Comparison of ENCODE assay signal across 9 cellular contexts in the genomic region with DNA sequence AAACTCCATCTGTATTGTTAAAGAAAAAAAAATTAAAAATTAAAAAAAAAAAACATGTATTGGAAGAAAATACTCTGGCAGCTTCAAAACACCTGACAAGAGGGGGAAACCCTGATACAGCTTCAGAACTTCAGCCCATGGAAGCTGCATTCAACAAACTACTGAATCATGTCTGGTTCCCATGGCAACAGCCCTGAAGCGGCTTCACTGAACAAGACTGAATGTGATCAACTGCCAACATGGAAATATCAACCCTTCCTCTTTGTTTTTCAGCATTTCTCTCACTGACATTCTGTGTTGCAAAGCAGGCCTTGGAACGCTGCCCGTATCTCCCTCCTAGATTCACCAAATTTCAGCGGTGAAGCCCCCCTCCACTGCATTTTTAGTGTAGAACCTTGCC. TPM values are rescaled to one million over a fixed set of nuclear protein-coding genes. Genes with fewer than 3 reads are reported as not detected.
A peak's percentile ranks its signal among the peaks of the same experiment; 100 is the strongest.
DNase-seq lines count a peak whose midpoint lies in the region; FAIRE-seq and TF ChIP-seq lines count a peak whose summit lies in the region.
"Had no signal": no experiment of that assay in that cellular context is flagged by ENCODE, and none has a peak within 500 bp of the region (broad histone marks: within the 10 kb centered on the region; RNA-seq: fewer than 3 reads in every experiment).

No MANE protein-coding gene starts in this region.

- no peak overlapping the region for H3K4me3 Mint-ChIP-seq in activated CD4-positive, alpha-beta memory T cell treated with anti-CD3 and anti-CD28 coated beads for 36 hours
- H3K4me3 Mint-ChIP-seq in activated CD4-positive, alpha-beta memory T cell treated with anti-CD3 and anti-CD28 coated beads, Interleukin-2, amount 10 ng/mL, durations not matched to agents 7 days and 5 days = no peak overlapping the region
- no peak overlapping the region for H3K4me3 Mint-ChIP-seq in activated naive CD4-positive, alpha-beta T cell treated with anti-CD3 and anti-CD28 coated beads for 36 hours

- WGBS in prostate gland = 15% methylated on average over 4 of the region's 4 CpGs

- DNase-seq in activated CD4-positive, alpha-beta memory T cell treated with anti-CD3 and anti-CD28 coated beads for 36 hours = peak; percentile 71
- no peak for DNase-seq in activated CD4-positive, alpha-beta memory T cell treated with anti-CD3 and anti-CD28 coated beads, Interleukin-2, amount 10 ng/mL, durations not matched to agents 7 days and 5 days
- DNase-seq in NCI-H2227 treated with DMSO at 0.1 percent for 48 hours (lab: John Stamatoyannopoulos, UW) (peak; percentile 52), glomerular endothelial cell (ENCODE audit: extremely low read depth, low read depth, low spot score) (peak; percentile 57), prostate gland (ENCODE audit: low spot score) (peak; percentile 44), Karpas-422 (no peak), GM12892 (ENCODE audit: insufficient read length) (no peak)
- DNase-seq in activated naive CD4-positive, alpha-beta T cell treated with anti-CD3 and anti-CD28 coated beads for 36 hours = peak; percentile 84
- DNase-seq: DND-41 had no signal

- no peak overlapping the region for H2AFZ ChIP-seq in Karpas-422 (ENCODE audit: low read length)

- no peak overlapping the region for H3K4me2 ChIP-seq in Karpas-422 (ENCODE audit: low read depth, low read length, poor library complexity, severe bottlenecking)

- POLR2A ChIA-PET in activated CD4-positive, alpha-beta memory T cell treated with anti-CD3 and anti-CD28 coated beads for 36 hours (lab: Charles Lee) = interaction anchor here (0.6 to 1.8 kb wide), 2 partner anchors 12 to 13 kb away, joined by 3 to 7 read pairs; no protein-coding TSS in a partner anchor
- POLR2A ChIA-PET in activated CD4-positive, alpha-beta memory T cell treated with anti-CD3 and anti-CD28 coated beads, Interleukin-2, amount 10 ng/mL, durations not matched to agents 7 days and 5 days (lab: Charles Lee) = no interaction called here

- H3K9me3 ChIP-seq in prostate gland (no peaks in the 10 kb centered on the region), Karpas-422 (ENCODE audit: low read length) (no peaks in the 10 kb centered on the region)

- H4K20me1 ChIP-seq in Karpas-422 (ENCODE audit: insufficient read depth, low read depth, low read length) = no peaks in the 10 kb centered on the region

- TF ChIP-seq POLR2A in prostate gland (IDR thresholded peaks at IDR 0.05) (no peak), GM12892 (IDR thresholded peaks at IDR 0.05; ENCODE audit: low read depth, low read length) (no peak)

- intact Hi-C loops in activated CD4-positive, alpha-beta memory T cell treated with anti-CD3 and anti-CD28 coated beads for 36 hours (cut with micrococcal nuclease) = loop anchor here (1.0 to 2.0 kb wide), 2 partner anchors 14 to 15 kb away; no protein-coding TSS in a partner anchor
- intact Hi-C loops in activated naive CD4-positive, alpha-beta T cell treated with anti-CD3 and anti-CD28 coated beads for 36 hours (cut with micrococcal nuclease) = loop anchor here (1.0 to 2.0 kb wide), 3 partner anchors 14 to 56 kb away; no protein-coding TSS in a partner anchor
- intact Hi-C loops in prostate gland (cut with DNase I) = no loop called here

- H3K4me3 ChIP-seq in prostate gland (no peak overlapping the region), Karpas-422 (ENCODE audit: low read length) (no peak overlapping the region)

- H3K36me3 Mint-ChIP-seq in activated CD4-positive, alpha-beta memory T cell treated with anti-CD3 and anti-CD28 coated beads for 36 hours = no peaks in the 10 kb centered on the region
- H3K36me3 Mint-ChIP-seq in activated CD4-positive, alpha-beta memory T cell treated with anti-CD3 and anti-CD28 coated beads, Interleukin-2, amount 10 ng/mL, durations not matched to agents 7 days and 5 days (ENCODE audit: low read depth) = no peaks in the 10 kb centered on the region
- no peaks in the 10 kb centered on the region for H3K36me3 Mint-ChIP-seq in activated naive CD4-positive, alpha-beta T cell treated with anti-CD3 and anti-CD28 coated beads for 36 hours (ENCODE audit: low read depth)

- no peak for FAIRE-seq in GM12892 (lab: Jason Lieb, UNC)

- CTCF ChIA-PET in activated CD4-positive, alpha-beta memory T cell treated with anti-CD3 and anti-CD28 coated beads for 36 hours (lab: Charles Lee) = interaction anchor here (0.6 to 1.4 kb wide), 5 partner anchors 14 to 129 kb away, joined by 3 to 4 read pairs (median 3); no protein-coding TSS in a partner anchor
- CTCF ChIA-PET in activated CD4-positive, alpha-beta memory T cell treated with anti-CD3 and anti-CD28 coated beads, Interleukin-2, amount 10 ng/mL, durations not matched to agents 7 days and 5 days (lab: Charles Lee) = no interaction called here
- CTCF ChIA-PET in activated naive CD4-positive, alpha-beta T cell treated with anti-CD3 and anti-CD28 coated beads for 36 hours (lab: Charles Lee) = interaction anchor here (2.1 kb wide), 1 partner anchor 13 kb away, joined by 6 read pairs; no protein-coding TSS in a partner anchor

- no peaks in the 10 kb centered on the region for H3K27me3 Mint-ChIP-seq in activated CD4-positive, alpha-beta memory T cell treated with anti-CD3 and anti-CD28 coated beads for 36 hours
- no peaks in the 10 kb centered on the region for H3K27me3 Mint-ChIP-seq in activated CD4-positive, alpha-beta memory T cell treated with anti-CD3 and anti-CD28 coated beads, Interleukin-2, amount 10 ng/mL, durations not matched to agents 7 days and 5 days
- no peaks in the 10 kb centered on the region for H3K27me3 Mint-ChIP-seq in activated naive CD4-positive, alpha-beta T cell treated with anti-CD3 and anti-CD28 coated beads for 36 hours (ENCODE audit: low read depth)

- H3K79me2 ChIP-seq in Karpas-422 (ENCODE audit: low read length) = no peaks in the 10 kb centered on the region

- H3K36me3 ChIP-seq in prostate gland (no peaks in the 10 kb centered on the region), Karpas-422 (ENCODE audit: insufficient read depth, low read length) (no peaks in the 10 kb centered on the region)

- H3K27me3 ChIP-seq in prostate gland (replicated peaks; ENCODE audit: insufficient read depth) (no peaks in the 10 kb centered on the region), Karpas-422 (ENCODE audit: low read length) (no peaks in the 10 kb centered on the region)

- H3K4me1 ChIP-seq in prostate gland (replicated peaks) (no peaks in the 10 kb centered on the region), Karpas-422 (ENCODE audit: low read length) (no peaks in the 10 kb centered on the region)

- peak overlapping the region; percentile 66 for H3K27ac Mint-ChIP-seq in activated CD4-positive, alpha-beta memory T cell treated with anti-CD3 and anti-CD28 coated beads for 36 hours
- no peak overlapping the region for H3K27ac Mint-ChIP-seq in activated CD4-positive, alpha-beta memory T cell treated with anti-CD3 and anti-CD28 coated beads, Interleukin-2, amount 10 ng/mL, durations not matched to agents 7 days and 5 days
- H3K27ac Mint-ChIP-seq in activated naive CD4-positive, alpha-beta T cell treated with anti-CD3 and anti-CD28 coated beads for 36 hours = no peak overlapping the region

- no peak for TF ChIP-seq CTCF in prostate gland (IDR thresholded peaks at IDR 0.05)

- H3K9me3 Mint-ChIP-seq in activated CD4-positive, alpha-beta memory T cell treated with anti-CD3 and anti-CD28 coated beads for 36 hours = no peaks in the 10 kb centered on the region
- no peaks in the 10 kb centered on the region for H3K9me3 Mint-ChIP-seq in activated CD4-positive, alpha-beta memory T cell treated with anti-CD3 and anti-CD28 coated beads, Interleukin-2, amount 10 ng/mL, durations not matched to agents 7 days and 5 days
- H3K9me3 Mint-ChIP-seq in activated naive CD4-positive, alpha-beta T cell treated with anti-CD3 and anti-CD28 coated beads for 36 hours = no peaks in the 10 kb centered on the region

- H3K9me2 ChIP-seq in Karpas-422 (replicated peaks; ENCODE audit: insufficient read depth, low read length) = no peaks in the 10 kb centered on the region

- no peak overlapping the region for H3K9ac ChIP-seq in Karpas-422 (ENCODE audit: low read length)

- H3K27ac ChIP-seq in prostate gland = peak overlapping the region; percentile 12 to 42
- no peak overlapping the region for H3K27ac ChIP-seq in Karpas-422 (ENCODE audit: low read length)

- peaks cover 26% of the 10 kb centered on the region for H3K4me1 Mint-ChIP-seq in activated CD4-positive, alpha-beta memory T cell treated with anti-CD3 and anti-CD28 coated beads for 36 hours (ENCODE audit: low read depth)
- no peaks in the 10 kb centered on the region for H3K4me1 Mint-ChIP-seq in activated CD4-positive, alpha-beta memory T cell treated with anti-CD3 and anti-CD28 coated beads, Interleukin-2, amount 10 ng/mL, durations not matched to agents 7 days and 5 days
- H3K4me1 Mint-ChIP-seq in activated naive CD4-positive, alpha-beta T cell treated with anti-CD3 and anti-CD28 coated beads for 36 hours (ENCODE audit: low read depth) = peaks cover 18% of the 10 kb centered on the region

RNA-seq across cellular contexts. Expression of gene GPCPD1, which starts 48.1 kb away (rescaled TPM):
- total RNA-seq in activated CD4-positive, alpha-beta memory T cell treated with anti-CD3 and anti-CD28 coated beads for 36 hours = 10 to 100 TPM; 31.1 to 34.9 TPM
- 10 to 100 TPM; 29.4 to 32.1 TPM for total RNA-seq in activated CD4-positive, alpha-beta memory T cell treated with anti-CD3 and anti-CD28 coated beads, Interleukin-2, amount 10 ng/mL, durations not matched to agents 7 days and 5 days
- 10 to 100 TPM; 25.7 to 32.3 TPM for total RNA-seq in activated naive CD4-positive, alpha-beta T cell treated with anti-CD3 and anti-CD28 coated beads for 36 hours
- total RNA-seq in glomerular endothelial cell (11.7 and 17.3 TPM in 2 replicates), prostate gland (10 to 100 TPM; 12.6 to 25.7 TPM)
- total RNA-seq in Karpas-422 (2014; rRNA removed; shearing (Covaris generic); ENCODE audit: low replicate concordance) = 4.9 and 7.1 TPM in 2 replicates
- polyA plus RNA-seq in GM12892 (2012; ENCODE audit: missing spikeins) = 35.6 TPM

Comparison
In these comparisons a context has a peak if more than half of its experiments do, and no peak if none do; other contexts are left out.
1. DNase-seq: peak in activated CD4-positive, alpha-beta memory T cell treated with anti-CD3 and anti-CD28 coated beads for 36 hours (single experiment), NCI-H2227 treated with DMSO at 0.1 percent for 48 hours (single experiment), activated naive CD4-positive, alpha-beta T cell treated with anti-CD3 and anti-CD28 coated beads for 36 hours (single experiment), glomerular endothelial cell (single experiment) and prostate gland (single experiment); none in activated CD4-positive, alpha-beta memory T cell treated with anti-CD3 and anti-CD28 coated beads, Interleukin-2, amount 10 ng/mL, durations not matched to agents 7 days and 5 days (single experiment), Karpas-422 (single experiment) and GM12892 (single experiment).